8 cellular contexts compared by ENCODE assay signal in genomic region chr7:102272075-102272916, GRCh38. TPM values are rescaled to one million over a fixed set of nuclear protein-coding genes. Genes with fewer than 3 reads are reported as not detected.
A peak's percentile ranks its signal among the peaks of the same experiment; 100 is the strongest.
DNase-seq lines count a peak whose midpoint lies in the region; ATAC-seq and TF ChIP-seq lines count a peak whose summit lies in the region.

No MANE protein-coding gene starts in this region.

- no peaks in the 10 kb centered on the region for H3K36me3 Mint-ChIP-seq in HFFc6 (ENCODE audit: low read depth)
- H3K36me3 Mint-ChIP-seq in activated T-cell treated with anti-CD3 and anti-CD28 coated beads, Interleukin-2, amount 50 U/mL, for 72 hours (ENCODE audit: insufficient read depth in 2 of 2) = no peaks in the 10 kb centered on the region

- no peak overlapping the region for H3K9ac ChIP-seq in fibroblast of lung (ENCODE audit: insufficient read depth, low read length)
- H3K9ac ChIP-seq in neural cell (ENCODE audit: low read length) = no peak overlapping the region

- H3K9me3 Mint-ChIP-seq in HFFc6 = no peaks in the 10 kb centered on the region
- no peaks in the 10 kb centered on the region for H3K9me3 Mint-ChIP-seq in activated T-cell treated with anti-CD3 and anti-CD28 coated beads, Interleukin-2, amount 50 U/mL, for 72 hours

- CTCF ChIA-PET in PC-9 (lab: Charles Lee) = interaction anchor here (0.6 to 1.8 kb wide), 3 partner anchors 580 to 730 kb away, joined by 4 to 8 read pairs (median 4); no protein-coding TSS in a partner anchor

- H4K20me1 ChIP-seq in PC-9 (ENCODE audit: insufficient read depth) (no peaks in the 10 kb centered on the region), fibroblast of lung (ENCODE audit: control insufficient read depth, extremely low read depth, insufficient read depth, low read length) (no peaks in the 10 kb centered on the region), neural cell (ENCODE audit: insufficient read depth) (no peaks in the 10 kb centered on the region)

- no peaks in the 10 kb centered on the region for H3K4me1 ChIP-seq in PC-9 (replicated peaks; ENCODE audit: insufficient read depth)
- peaks cover 11% of the 10 kb centered on the region for H3K4me1 ChIP-seq in fibroblast of lung (ENCODE audit: control insufficient read depth, extremely low read depth, insufficient read depth, low read length)

- intact Hi-C loops in PC-9 (cut with micrococcal nuclease; ENCODE audit: unreplicated experiment) = loop anchor here (1.0 to 10.0 kb wide), 6 partner anchors 193 to 910 kb away; partner anchors contain the start of genes ALKBH4, COL26A1 and LRWD1

- peak overlapping the region; percentile 20 for H3K4me3 Mint-ChIP-seq in HFFc6
- no peak overlapping the region for H3K4me3 Mint-ChIP-seq in activated T-cell treated with anti-CD3 and anti-CD28 coated beads, Interleukin-2, amount 50 U/mL, for 72 hours

- H3K79me2 ChIP-seq in PC-9 (ENCODE audit: low read depth) (no peaks in the 10 kb centered on the region), fibroblast of lung (ENCODE audit: control insufficient read depth, insufficient read depth, low read length) (no peaks in the 10 kb centered on the region), neural cell (replicated peaks; ENCODE audit: insufficient read depth, low read length) (no peaks in the 10 kb centered on the region)

- H3K36me3 ChIP-seq in PC-9 (ENCODE audit: low read depth) (no peaks in the 10 kb centered on the region), fibroblast of lung (ENCODE audit: control insufficient read depth, insufficient read depth, low read length) (no peaks in the 10 kb centered on the region), neural cell (ENCODE audit: insufficient read depth, low read length) (no peaks in the 10 kb centered on the region)

- peak overlapping the region; percentile 68 for H3K27ac Mint-ChIP-seq in HFFc6
- H3K27ac Mint-ChIP-seq in activated T-cell treated with anti-CD3 and anti-CD28 coated beads, Interleukin-2, amount 50 U/mL, for 72 hours = no peak overlapping the region

- POLR2A ChIA-PET in PC-9 (lab: Charles Lee; ENCODE audit: unreplicated experiment) = no interaction called here

- no TSS peak for BruUV-seq in PC-9 (replicated peaks; lab: Mats Ljungman, UMichigan)

- peak; percentile 91 for TF ChIP-seq RAD21 in neural cell (conservative IDR thresholded peaks at IDR 0.05)

- H2AFZ ChIP-seq in PC-9 (no peak overlapping the region), fibroblast of lung (ENCODE audit: low read length) (peak overlapping the region; percentile 17), neural cell (ENCODE audit: low read depth, low read length) (no peak overlapping the region)

- H3K9me2 ChIP-seq in PC-9 (ENCODE audit: insufficient read depth) (no peaks in the 10 kb centered on the region), neural cell (ENCODE audit: insufficient read depth, low read length) (no peaks in the 10 kb centered on the region)

- H3K27me3 Mint-ChIP-seq in HFFc6 (ENCODE audit: insufficient read depth) = no peaks in the 10 kb centered on the region; the same call in 1 of the 2 replicates
- H3K27me3 Mint-ChIP-seq in activated T-cell treated with anti-CD3 and anti-CD28 coated beads, Interleukin-2, amount 50 U/mL, for 72 hours (ENCODE audit: low read depth) = no peaks in the 10 kb centered on the region

- peak; percentile 87 to 88 for ATAC-seq in activated T-cell treated with anti-CD3 and anti-CD28 coated beads, Interleukin-2, amount 50 U/mL, for 72 hours (replicated peaks in 1 of 2)
- ATAC-seq in stimulated activated naive CD8-positive, alpha-beta T cell treated with anti-CD3 and anti-CD28 coated beads, Interleukin-15, Interleukin-2, amounts not matched to agents 100 U/mL and 50 U/mL, for 24 hours = peak; percentile 78

- no peak overlapping the region for H3K4me2 ChIP-seq in PC-9
- H3K4me2 ChIP-seq in fibroblast of lung (ENCODE audit: extremely low read depth, insufficient read depth, low read length) = peak overlapping the region; percentile 51
- H3K4me2 ChIP-seq in neural cell (ENCODE audit: low read length) = no peak overlapping the region

- no peak overlapping the region for H3K27ac ChIP-seq in PC-9
- H3K27ac ChIP-seq in fibroblast of lung (ENCODE audit: insufficient read depth, low read length) = no peak overlapping the region
- no peak overlapping the region for H3K27ac ChIP-seq in neural cell (ENCODE audit: low read length)

- no peaks in the 10 kb centered on the region for H3K9me3 ChIP-seq in PC-9 (ENCODE audit: insufficient read depth, low read depth)
- H3K9me3 ChIP-seq in fibroblast of lung (ENCODE audit: control insufficient read depth, insufficient read depth, low read depth, low read length) = no peaks in the 10 kb centered on the region
- H3K9me3 ChIP-seq in neural cell (ENCODE audit: low read length) = no peaks in the 10 kb centered on the region

- peaks cover 19% of the 10 kb centered on the region for H3K4me1 Mint-ChIP-seq in HFFc6 (ENCODE audit: low read depth)
- no peaks in the 10 kb centered on the region for H3K4me1 Mint-ChIP-seq in activated T-cell treated with anti-CD3 and anti-CD28 coated beads, Interleukin-2, amount 50 U/mL, for 72 hours (ENCODE audit: low read depth)

- no peak for TF ChIP-seq EP300 in neural cell (conservative IDR thresholded peaks at IDR 0.05; ENCODE audit: poor library complexity, severe bottlenecking)

- DNase-seq in COR-L47 (lab: John Stamatoyannopoulos, UW) = peak; percentile 71
- DNase-seq in HFFc6 = peak; percentile 74
- peak in 1 of 2 experiments; percentile 86 for DNase-seq in PC-9
- DNase-seq in activated T-cell treated with anti-CD3 and anti-CD28 coated beads, Interleukin-2, amount 50 U/mL, for 72 hours = peak; percentile 74 to 84
- peak; percentile 58 to 67 for DNase-seq in fibroblast of lung (ENCODE audit: low read depth in 2 of 2)
- DNase-seq in stimulated activated naive CD8-positive, alpha-beta T cell treated with anti-CD3 and anti-CD28 coated beads, Interleukin-15, Interleukin-2, amounts not matched to agents 100 U/mL and 50 U/mL, for 24 hours = peak; percentile 87
- no peak for DNase-seq in cortex of kidney (lab: John Stamatoyannopoulos, UW)

- H3K27me3 ChIP-seq in PC-9 (ENCODE audit: insufficient read depth, low read depth) (no peaks in the 10 kb centered on the region), fibroblast of lung (ENCODE audit: control insufficient read depth, insufficient read depth, low read length) (no peaks in the 10 kb centered on the region), neural cell (ENCODE audit: insufficient read depth, low read depth, low read length) (no peaks in the 10 kb centered on the region)

- H3K4me3 ChIP-seq in PC-9 = no peak overlapping the region
- H3K4me3 ChIP-seq in fibroblast of lung (replicated peaks in 1 of 4; ENCODE audit: control extremely low read depth in 1 of 4, insufficient read depth in 1 of 4, low read depth in 3 of 4, low read length in 4 of 4) = no peak overlapping the region
- no peak overlapping the region for H3K4me3 ChIP-seq in neural cell (ENCODE audit: low read length)

- H3F3A ChIP-seq in PC-9 (ENCODE audit: insufficient read depth, low read depth) (no peaks in the 10 kb centered on the region), neural cell (ENCODE audit: insufficient read depth, low read length, poor library complexity, severe bottlenecking) (no peaks in the 10 kb centered on the region)

- TF ChIP-seq CTCF in HFFc6 (IDR thresholded peaks at IDR 0.05) (peak; percentile 98), PC-9 (conservative IDR thresholded peaks at IDR 0.05) (peak; percentile 86), fibroblast of lung (conservative IDR thresholded peaks at IDR 0.05 in 1 of 2, IDR thresholded peaks at IDR 0.05 in 1 of 2; ENCODE audit: low read depth in 1 of 2, low read length in 2 of 2) (peak; percentile 88), neural cell (IDR thresholded peaks at IDR 0.05; ENCODE audit: poor library complexity, severe bottlenecking) (peak; percentile 92)

TF ChIP-seq in neural cell, 6 proteins besides CTCF, POLR2A, EP300 and RAD21:
- TF ChIP-seq TAF1 (IDR thresholded peaks at IDR 0.05; ENCODE audit: low read depth) (no peak), POLR2AphosphoS5 (IDR thresholded peaks at IDR 0.05) (no peak), MXI1 (conservative IDR thresholded peaks at IDR 0.05; ENCODE audit: poor library complexity, severe bottlenecking) (no peak), SMC3 (conservative IDR thresholded peaks at IDR 0.05; ENCODE audit: poor library complexity) (peak; percentile 90)

RNA-seq across cellular contexts. Expression of gene SH2B2, which starts 14.4 kb away (rescaled TPM):
- 1 to 10 TPM; 1.2 to 3.2 (median 1.6) TPM for total RNA-seq in HFFc6 (2021; fragmentation: NEBNext Ultra II Directional; extraction: Animal tissue kit (Norgen Biotek cat#: 25700))
- total RNA-seq in PC-9 (2021) (12.1 and 18.4 TPM in 2 replicates), fibroblast of lung (2.0 and 2.3 TPM in 2 replicates)
- total RNA-seq in activated T-cell treated with anti-CD3 and anti-CD28 coated beads, Interleukin-2, amount 50 U/mL, for 72 hours = 1 to 10 TPM; 5.0 to 6.8 TPM
- polyA plus RNA-seq in fibroblast of lung (0.18 and 0.43 TPM in 2 replicates), neural cell (21.6 and 27.3 TPM in 2 replicates)
- 0.71 and 1.2 TPM in 2 replicates for polyA plus RNA-seq in fibroblast of lung (2012)
- polyA minus RNA-seq in fibroblast of lung (ENCODE audit: low replicate concordance) (1.4 and 2.5 TPM in 2 replicates), neural cell (30.8 and 41.4 TPM in 2 replicates)
